8 cellular contexts compared by ENCODE assay signal in the genomic region with DNA sequence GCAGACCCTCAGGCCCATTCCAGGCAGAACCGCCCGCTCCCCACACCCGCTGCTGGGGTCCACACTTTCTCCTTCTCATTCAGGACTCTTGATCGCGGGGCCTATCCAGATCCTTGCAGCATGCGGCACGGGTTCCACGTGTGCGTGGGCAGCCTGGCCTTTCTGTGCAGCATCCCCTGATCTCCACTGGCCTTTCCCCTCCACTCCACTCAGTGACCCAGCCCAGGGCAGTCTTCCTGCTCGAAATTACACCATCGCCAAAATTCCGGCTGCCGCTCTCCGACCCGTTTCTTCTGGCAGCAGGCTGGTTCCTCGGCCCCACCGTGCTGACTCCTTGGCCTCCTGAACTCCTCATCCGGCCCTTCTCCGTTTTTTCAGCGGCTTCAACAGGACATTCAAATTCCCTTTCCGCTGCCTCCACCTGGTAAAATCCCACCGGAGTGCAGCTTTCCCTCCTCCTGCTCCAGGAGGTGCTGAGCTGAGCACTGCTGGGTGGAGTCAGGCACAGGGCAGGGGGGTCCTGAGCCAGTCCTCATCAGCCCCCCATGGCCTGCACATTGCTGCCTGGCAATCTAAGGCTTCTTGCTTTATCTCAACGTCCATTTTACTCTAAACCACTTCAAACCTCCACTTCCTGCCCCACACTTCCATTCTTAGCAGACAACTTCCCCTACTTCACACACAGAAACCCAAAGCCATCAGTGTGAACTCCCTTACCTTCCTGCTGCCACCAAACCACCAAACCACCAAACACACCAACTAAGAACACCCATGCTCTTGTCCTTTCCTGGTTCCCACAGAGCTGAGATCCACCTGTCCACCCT. TPM values are rescaled to one million over a fixed set of nuclear protein-coding genes. Genes with fewer than 3 reads are reported as not detected.
A peak's percentile ranks its signal among the peaks of the same experiment; 100 is the strongest.
DNase-seq lines count a peak whose midpoint lies in the region; ATAC-seq, FAIRE-seq and TF ChIP-seq lines count a peak whose summit lies in the region.

No MANE protein-coding gene starts in this region.

- H3K36me3 ChIP-seq in gastrocnemius medialis (no peaks in the 10 kb centered on the region), transverse colon (no peaks in the 10 kb centered on the region)

- TF ChIP-seq POLR2A in GM12891 (IDR thresholded peaks at IDR 0.05; ENCODE audit: low read depth, low read length) (peak; percentile 83), gastrocnemius medialis (IDR thresholded peaks at IDR 0.05) (no peak), transverse colon (IDR thresholded peaks at IDR 0.05) (no peak), erythroblast (IDR thresholded peaks at IDR 0.05; ENCODE audit: low read length) (no peak)

- intact Hi-C loops in gastrocnemius medialis (cut with DNase I; ENCODE audit: low total_unique reads), result no loop called here
- intact Hi-C loops in transverse colon (cut with DNase I; ENCODE audit: low total_unique reads), result no loop called here

- H3K9me3 ChIP-seq in gastrocnemius medialis (no peaks in the 10 kb centered on the region), transverse colon (no peaks in the 10 kb centered on the region)

- in situ Hi-C loops in gastrocnemius medialis (cut with MboI; ENCODE audit: low sequenced_read_pairs in 4 of 4) (no loop called here), transverse colon (cut with MboI; ENCODE audit: low pct_ligation_motif_present in 1 of 4, low pct_unique_long_range_greater_than_20kb in 1 of 4, low sequenced_read_pairs in 3 of 4) (no loop called here)

- TF ChIP-seq EP300 in transverse colon (IDR thresholded peaks at IDR 0.05; ENCODE audit: low read depth), result no peak

- H3K4me3 ChIP-seq in gastrocnemius medialis, result no peak overlapping the region
- H3K4me3 ChIP-seq in transverse colon, result no peak overlapping the region

- TF ChIP-seq CTCF in gastrocnemius medialis (IDR thresholded peaks at IDR 0.05 in 4 of 5, conservative IDR thresholded peaks at IDR 0.05 in 1 of 5) (no peak), transverse colon (IDR thresholded peaks at IDR 0.05) (no peak)

- ATAC-seq in GM21515 (IDR thresholded peaks at IDR 0.05; ENCODE audit: unreplicated experiment) (peak; percentile 70), HG03575 (IDR thresholded peaks at IDR 0.05; ENCODE audit: extremely low read depth, insufficient number of reproducible peaks, low FRiP score, unreplicated experiment) (peak; percentile 55), gastrocnemius medialis (no peak)

- H3K27ac ChIP-seq in gastrocnemius medialis, result no peak overlapping the region
- no peak overlapping the region for H3K27ac ChIP-seq in transverse colon

- peak; percentile 97 for FAIRE-seq in GM12891 (lab: Jason Lieb, UNC)

- H3K4me1 ChIP-seq in gastrocnemius medialis (peaks cover 8 to 9% of the 10 kb centered on the region in 2 donors), transverse colon (peaks cover 0 to 39% (median 16%) of the 10 kb centered on the region in 4 donors)

- 44 to 77% methylated on average over 1 to 23 of the region's 23 CpGs for WGBS in transverse colon (ENCODE audit: low coverage in 1 of 2), 2 donors

- DNase-seq in GM12891 (ENCODE audit: insufficient read length, low spot score), result peak; percentile 35
- peak; percentile 61 for DNase-seq in central memory CD4-positive, alpha-beta T cell
- DNase-seq in gastrocnemius medialis, result no peak
- no peak for DNase-seq in transverse colon
- DNase-seq in erythroblast (lab: John Stamatoyannopoulos, UW), result no peak
- no peak for DNase-seq in glomerular visceral epithelial cell (ENCODE audit: extremely low spot score)

- H3K27me3 ChIP-seq in gastrocnemius medialis, result no peaks in the 10 kb centered on the region
- H3K27me3 ChIP-seq in transverse colon, result no peaks in the 10 kb centered on the region

TF ChIP-seq in GM12891, 5 proteins besides CTCF, POLR2A, EP300 and RAD21:
- TF ChIP-seq TAF1 (IDR thresholded peaks at IDR 0.05; ENCODE audit: low read depth, low read length) (no peak), POLR2AphosphoS5 (IDR thresholded peaks at IDR 0.05; ENCODE audit: low read depth, low read length) (peak; percentile 20; the same call in 1 of the 2 replicates), PAX5 (IDR thresholded peaks at IDR 0.05; ENCODE audit: insufficient read depth, low read length, severe bottlenecking) (peak; percentile 38), SPI1 (IDR thresholded peaks at IDR 0.05; ENCODE audit: low read depth, low read length) (peak; percentile 79), POU2F2 (IDR thresholded peaks at IDR 0.05; ENCODE audit: low read depth, low read length) (peak; percentile 53; the same call in 1 of the 2 replicates)

RNA-seq across cellular contexts. Expression of a gene that starts 9.0 kb away (rescaled TPM):
- 118 TPM for polyA plus RNA-seq in GM12891 (2012; ENCODE audit: low read depth, missing spikeins)
- total RNA-seq in gastrocnemius medialis, result 10 to 100 TPM; 14.1 to 29.0 (median 16.8) TPM
- 10 to 100 TPM in 3 of 4 donors, 1 to 10 TPM in 1; 7.6 to 55.6 (median 39.7) TPM for total RNA-seq in transverse colon

RNA-seq across cellular contexts. Expression of a gene that starts 25.2 kb away (rescaled TPM):
- 5.7 TPM for polyA plus RNA-seq in GM12891 (2012; ENCODE audit: low read depth, missing spikeins)
- not detected for total RNA-seq in gastrocnemius medialis
- total RNA-seq in transverse colon, result not detected

RNA-seq across cellular contexts. Expression of a gene that starts 49.4 kb away (rescaled TPM):
- polyA plus RNA-seq in GM12891 (2012; ENCODE audit: low read depth, missing spikeins), result 62.7 TPM
- total RNA-seq in gastrocnemius medialis (100 to 1,000 TPM in 1 of 4 donors, 10 to 100 TPM in 3; 75.0 to 127 (median 97.4) TPM), transverse colon (100 to 1,000 TPM in 3 of 4 donors, 10 to 100 TPM in 1; 90.8 to 131 (median 129) TPM)

Comparison
In these comparisons a context has a peak if more than half of its experiments do, and no peak if none do; other contexts are left out.
1. DNase-seq: peak in GM12891 (single experiment) and central memory CD4-positive, alpha-beta T cell (single experiment); none in gastrocnemius medialis (0 of 2), transverse colon (single experiment), erythroblast (0 of 2) and glomerular visceral epithelial cell (single experiment).
2. ATAC-seq: peak in GM21515 (single experiment) and HG03575 (single experiment); none in gastrocnemius medialis (0 of 2).